In genomic region chr1:119449964-119450363, GRCh38 we compare ENCODE assay signal across 16 cellular contexts. TPM values are rescaled to one million over a fixed set of nuclear protein-coding genes. Genes with fewer than 3 reads are reported as not detected.
A peak's percentile ranks its signal among the peaks of the same experiment; 100 is the strongest.
DNase-seq lines count a peak whose midpoint lies in the region; ATAC-seq and TF ChIP-seq lines count a peak whose summit lies in the region.
"Had no signal": no experiment of that assay in that cellular context is flagged by ENCODE, and none has a peak within 500 bp of the region (broad histone marks: within the 10 kb centered on the region; RNA-seq: fewer than 3 reads in every experiment).

No MANE protein-coding gene starts in this region.

- no peak for DNase-seq in SK-N-SH
- DNase-seq in NAMALWA (ENCODE audit: low spot score), result peak; percentile 30
- DNase-seq in mammary epithelial cell, result peak; percentile 48
- no peak for DNase-seq in neural crest cell (ENCODE audit: low read depth, low spot score)
- DNase-seq in midbrain (lab: John Stamatoyannopoulos, UW), result no peak
- DNase-seq in middle frontal gyrus (ENCODE audit: extremely low spot score, low spot score), result no peak
- DNase-seq in sciatic nerve (ENCODE audit: low spot score), result no peak
- DNase-seq: activated CD4-positive, alpha-beta T cell treated with anti-CD3 and anti-CD28 coated beads, Interleukin-2, amount 50 U/mL, for 4 hours; activated effector memory CD4-positive, alpha-beta T cell treated with Interleukin-2 at 50 U/mL for 16 hours; glutamatergic neuron; NCI-H1048 had no signal

- peaks cover 25% of the 10 kb centered on the region for H3K4me1 Mint-ChIP-seq in neural crest cell

- no peak overlapping the region for H3K27ac ChIP-seq in SK-N-SH (ENCODE audit: low read depth in 2 of 2, low read length in 1 of 2)
- no peak overlapping the region for H3K27ac ChIP-seq in mammary epithelial cell (ENCODE audit: insufficient read depth, low read depth, low read length)

- H3K4me3 Mint-ChIP-seq in neural crest cell, result no peak overlapping the region

- POLR2A ChIA-PET in SK-N-SH (lab: Yijun Ruan, JAX), result no interaction called here

- CTCF ChIA-PET in SK-N-SH (lab: Yijun Ruan, JAX) (no interaction called here), mammary epithelial cell (lab: Charles Lee; ENCODE audit: low non-redundant PET) (no interaction called here)

- H3K79me2 ChIP-seq in SK-N-SH (ENCODE audit: insufficient read depth) (no peaks in the 10 kb centered on the region), mammary epithelial cell (ENCODE audit: insufficient read depth, low read length) (no peaks in the 10 kb centered on the region)

- peaks cover 16% of the 10 kb centered on the region for H3K27me3 ChIP-seq in SK-N-SH (ENCODE audit: insufficient read depth)
- H3K27me3 ChIP-seq in mammary epithelial cell (ENCODE audit: insufficient read depth, low read length), result no peaks in the 10 kb centered on the region

- H2AFZ ChIP-seq in SK-N-SH (ENCODE audit: low read depth) (no peak overlapping the region), mammary epithelial cell (ENCODE audit: low read depth, low read length) (no peak overlapping the region)

- ATAC-seq in SK-N-SH treated with all-trans-retinoic acid at 6 μM for 48 hours (no peak), sciatic nerve (no peak)

- dilution Hi-C loops in mammary epithelial cell (cut with HindIII; ENCODE audit: low sequenced_read_pairs), result no loop called here

- no TSS peak for BruUV-seq in mammary epithelial cell (replicated peaks; lab: Mats Ljungman, UMichigan)

- H3K27ac Mint-ChIP-seq in neural crest cell (ENCODE audit: unreplicated experiment), result peak overlapping the region; percentile 69

- H3K9me3 ChIP-seq in SK-N-SH (no peaks in the 10 kb centered on the region), mammary epithelial cell (replicated peaks; ENCODE audit: insufficient read depth, low read length) (no peaks in the 10 kb centered on the region)

- H3K4me1 ChIP-seq in SK-N-SH (ENCODE audit: control insufficient read depth in 1 of 2, insufficient read depth in 2 of 2, low read depth in 1 of 2, low read length in 1 of 2), result no peaks in the 10 kb centered on the region
- H3K4me1 ChIP-seq in mammary epithelial cell (ENCODE audit: insufficient read depth, low read length), result peaks cover 21% of the 10 kb centered on the region

- TF ChIP-seq CTCF in SK-N-SH (IDR thresholded peaks at IDR 0.05) (0 out of 2 replicates have a peak, but pooled peaks have one; percentile 7), mammary epithelial cell (conservative IDR thresholded peaks at IDR 0.05 in 1 of 2, IDR thresholded peaks at IDR 0.05 in 1 of 2; ENCODE audit: extremely low read depth in 1 of 2, insufficient read depth in 1 of 2, low read depth in 1 of 2, low read length in 2 of 2) (peak; percentile 20 to 39), neural crest cell (conservative IDR thresholded peaks at IDR 0.05) (no peak)

- H3K36me3 ChIP-seq in SK-N-SH (replicated peaks in 1 of 2; ENCODE audit: control insufficient read depth in 1 of 2, insufficient read depth in 2 of 2, low read length in 1 of 2) (no peaks in the 10 kb centered on the region), mammary epithelial cell (ENCODE audit: insufficient read depth, low read length) (no peaks in the 10 kb centered on the region)

- intact Hi-C loops in mammary epithelial cell (cut with micrococcal nuclease) (loop anchor here (10.0 kb wide), 1 partner anchor 225 kb away; no protein-coding TSS in a partner anchor), sciatic nerve (cut with DNase I) (no loop called here)

- H3K9ac ChIP-seq in SK-N-SH (no peak overlapping the region), mammary epithelial cell (ENCODE audit: insufficient read depth, low read length) (no peak overlapping the region)

- WGBS in SK-N-SH (ENCODE audit: low lambda C conversion rate), result 15% methylated on average over 8 of the region's 8 CpGs
- WGBS in mammary epithelial cell (ENCODE audit: low coverage, missing lambda C conversion rate), result 91% methylated on average over 6 of the region's 8 CpGs

- in situ Hi-C loops in mammary epithelial cell (cut with MboI; ENCODE audit: low sequenced_read_pairs in 2 of 2), result no loop called here

- no peaks in the 10 kb centered on the region for H3K27me3 Mint-ChIP-seq in neural crest cell (ENCODE audit: low read depth)

- no peak for TF ChIP-seq RAD21 in SK-N-SH (IDR thresholded peaks at IDR 0.05; ENCODE audit: low read length)

- no peaks in the 10 kb centered on the region for H3K9me2 ChIP-seq in SK-N-SH

- no peaks in the 10 kb centered on the region for H3K36me3 Mint-ChIP-seq in neural crest cell (ENCODE audit: low read depth)

- no peak for TF ChIP-seq EP300 in SK-N-SH (IDR thresholded peaks at IDR 0.05; ENCODE audit: borderline replicate concordance in 1 of 2, low read depth in 1 of 2, low read length in 1 of 2)

- H4K20me1 ChIP-seq in SK-N-SH (ENCODE audit: insufficient read depth) (no peaks in the 10 kb centered on the region), mammary epithelial cell (ENCODE audit: insufficient read depth, low read length) (no peaks in the 10 kb centered on the region)

- no peak overlapping the region for H3K4me2 ChIP-seq in SK-N-SH
- no peak overlapping the region for H3K4me2 ChIP-seq in mammary epithelial cell (ENCODE audit: insufficient read depth, low read depth, low read length)

- peaks cover 3% of the 10 kb centered on the region for H3K9me3 Mint-ChIP-seq in neural crest cell

- H3F3A ChIP-seq in SK-N-SH (replicated peaks; ENCODE audit: insufficient read depth), result no peaks in the 10 kb centered on the region

- H3K4me3 ChIP-seq in SK-N-SH (ENCODE audit: low read depth in 2 of 2, low read length in 1 of 2) (no peak overlapping the region), mammary epithelial cell (replicated peaks in 1 of 3; ENCODE audit: insufficient read depth in 1 of 3, low read depth in 2 of 3, low read length in 3 of 3) (no peak overlapping the region)

TF ChIP-seq in SK-N-SH, 30 proteins besides CTCF, POLR2A, EP300 and RAD21 (continues in another document):
- no peak for TF ChIP-seq ZBTB33 (IDR thresholded peaks at IDR 0.05; ENCODE audit: borderline replicate concordance, low read depth)
- no peak for TF ChIP-seq GABPA (IDR thresholded peaks at IDR 0.05; ENCODE audit: low read depth)

TF ChIP-seq in SK-N-SH treated with all-trans-retinoic acid at 6 μM for 48 hours, 23 proteins besides CTCF, POLR2A, EP300 and RAD21:
- no peak for TF ChIP-seq TOX (CRISPR knock-in tag; IDR thresholded peaks at IDR 0.05; ENCODE audit: borderline replicate concordance)
- TF ChIP-seq ZFP3 (CRISPR knock-in tag; IDR thresholded peaks at IDR 0.05), result no peak
- TF ChIP-seq CREB5 (CRISPR knock-in tag; IDR thresholded peaks at IDR 0.05; ENCODE audit: low read depth), result no peak
- TF ChIP-seq ZFP30 (CRISPR knock-in tag; IDR thresholded peaks at IDR 0.05), result no peak

RNA-seq across cellular contexts. Expression of gene HSD3B2, which starts 35.0 kb away (rescaled TPM):
- polyA plus RNA-seq in SK-N-SH (2012; rRNA removed) (not detected in 2 replicates), mammary epithelial cell (not detected)
- polyA plus RNA-seq in SK-N-SH (2012; cell fraction: cytosol; rRNA removed), result not detected in 2 replicates
- not detected in 2 replicates for polyA plus RNA-seq in SK-N-SH (2012; cell fraction: nucleus; rRNA removed)
- total RNA-seq in mammary epithelial cell (not detected), neural crest cell (not detected in 2 replicates), sciatic nerve (not detected)
- not detected for polyA minus RNA-seq in mammary epithelial cell
- total RNA-seq: lower leg skin, NCI-H460, osteocyte had no signal
- polyA plus RNA-seq: AG04450 had no signal

RNA-seq across cellular contexts. Expression of gene HSD3B1, which starts 57.0 kb away (rescaled TPM):
- polyA plus RNA-seq in SK-N-SH (2012; rRNA removed) (not detected in 2 replicates), mammary epithelial cell (0.07 TPM)
- polyA plus RNA-seq in SK-N-SH (2012; cell fraction: cytosol; rRNA removed), result not detected in 2 replicates
- polyA plus RNA-seq in SK-N-SH (2012; cell fraction: nucleus; rRNA removed), result not detected in 2 replicates
- total RNA-seq in mammary epithelial cell (under 1 TPM in 1 of 2 donors, not detected in 1; 0.17 TPM), neural crest cell (not detected in 2 replicates), sciatic nerve (not detected)
- not detected for polyA minus RNA-seq in mammary epithelial cell
- total RNA-seq: NCI-H460, osteocyte had no signal
- polyA plus RNA-seq: AG04450 had no signal

Comparison
In these comparisons a context has a peak if more than half of its experiments do, and no peak if none do; other contexts are left out.
1. DNase-seq: peak in NAMALWA (single experiment) and mammary epithelial cell (single experiment); none in SK-N-SH (single experiment), neural crest cell (single experiment), midbrain (single experiment), middle frontal gyrus (single experiment) and sciatic nerve (single experiment).